Comparison of ENCODE assay signal across 1 cellular context in the genomic region with DNA sequence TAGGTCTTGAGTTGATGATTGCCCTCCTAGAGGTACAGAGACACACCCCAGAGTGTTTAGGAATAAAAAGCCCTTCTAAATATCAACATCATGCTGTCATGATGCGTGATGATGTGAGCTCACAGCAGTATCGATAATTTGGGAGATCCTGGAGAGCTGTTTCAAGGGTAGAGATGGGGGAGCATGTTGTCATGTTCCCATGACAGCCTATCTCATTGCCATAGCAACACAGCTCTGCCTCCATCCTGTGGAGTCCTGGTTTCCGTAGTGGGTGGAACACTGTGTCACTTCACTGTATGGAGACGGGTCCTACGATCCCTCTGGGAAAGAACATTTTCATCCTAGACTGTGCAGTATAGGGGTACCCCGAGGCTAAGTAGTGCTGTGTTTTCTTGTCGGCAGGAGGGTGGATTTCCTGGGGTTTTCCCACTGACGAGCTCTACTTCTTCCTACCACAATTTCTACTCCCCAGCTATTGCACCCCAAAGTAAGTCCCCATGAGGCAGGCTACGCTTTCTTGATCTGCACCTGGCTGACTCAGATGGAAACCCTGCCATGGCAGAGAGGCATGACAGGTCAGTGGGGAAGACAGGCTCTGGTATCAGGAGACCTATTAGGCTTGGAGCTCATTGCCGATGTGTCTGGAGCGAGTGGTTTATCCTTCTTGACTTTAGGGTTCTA.
TF ChIP-seq lines count a peak whose summit lies in the region.

No MANE protein-coding gene starts in this region.

TF ChIP-seq in K562, 482 proteins besides CTCF, POLR2A, EP300 and RAD21:
- TF ChIP-seq ZNF282 (CRISPR knock-in tag; IDR thresholded peaks at IDR 0.05) (no peak), FOXK1 (CRISPR knock-in tag; IDR thresholded peaks at IDR 0.05; ENCODE audit: borderline replicate concordance) (no peak), E2F3 (CRISPR knock-in tag; IDR thresholded peaks at IDR 0.05) (no peak), STAT5A (IDR thresholded peaks at IDR 0.05; ENCODE audit: borderline replicate concordance, low read length) (no peak), RERE (CRISPR knock-in tag; IDR thresholded peaks at IDR 0.05; ENCODE audit: borderline replicate concordance) (no peak), SNIP1 (IDR thresholded peaks at IDR 0.05; ENCODE audit: low read depth) (no peak), RFX1 (IDR thresholded peaks at IDR 0.05) (peak; percentile 79)
- TF ChIP-seq, protein P1, sequence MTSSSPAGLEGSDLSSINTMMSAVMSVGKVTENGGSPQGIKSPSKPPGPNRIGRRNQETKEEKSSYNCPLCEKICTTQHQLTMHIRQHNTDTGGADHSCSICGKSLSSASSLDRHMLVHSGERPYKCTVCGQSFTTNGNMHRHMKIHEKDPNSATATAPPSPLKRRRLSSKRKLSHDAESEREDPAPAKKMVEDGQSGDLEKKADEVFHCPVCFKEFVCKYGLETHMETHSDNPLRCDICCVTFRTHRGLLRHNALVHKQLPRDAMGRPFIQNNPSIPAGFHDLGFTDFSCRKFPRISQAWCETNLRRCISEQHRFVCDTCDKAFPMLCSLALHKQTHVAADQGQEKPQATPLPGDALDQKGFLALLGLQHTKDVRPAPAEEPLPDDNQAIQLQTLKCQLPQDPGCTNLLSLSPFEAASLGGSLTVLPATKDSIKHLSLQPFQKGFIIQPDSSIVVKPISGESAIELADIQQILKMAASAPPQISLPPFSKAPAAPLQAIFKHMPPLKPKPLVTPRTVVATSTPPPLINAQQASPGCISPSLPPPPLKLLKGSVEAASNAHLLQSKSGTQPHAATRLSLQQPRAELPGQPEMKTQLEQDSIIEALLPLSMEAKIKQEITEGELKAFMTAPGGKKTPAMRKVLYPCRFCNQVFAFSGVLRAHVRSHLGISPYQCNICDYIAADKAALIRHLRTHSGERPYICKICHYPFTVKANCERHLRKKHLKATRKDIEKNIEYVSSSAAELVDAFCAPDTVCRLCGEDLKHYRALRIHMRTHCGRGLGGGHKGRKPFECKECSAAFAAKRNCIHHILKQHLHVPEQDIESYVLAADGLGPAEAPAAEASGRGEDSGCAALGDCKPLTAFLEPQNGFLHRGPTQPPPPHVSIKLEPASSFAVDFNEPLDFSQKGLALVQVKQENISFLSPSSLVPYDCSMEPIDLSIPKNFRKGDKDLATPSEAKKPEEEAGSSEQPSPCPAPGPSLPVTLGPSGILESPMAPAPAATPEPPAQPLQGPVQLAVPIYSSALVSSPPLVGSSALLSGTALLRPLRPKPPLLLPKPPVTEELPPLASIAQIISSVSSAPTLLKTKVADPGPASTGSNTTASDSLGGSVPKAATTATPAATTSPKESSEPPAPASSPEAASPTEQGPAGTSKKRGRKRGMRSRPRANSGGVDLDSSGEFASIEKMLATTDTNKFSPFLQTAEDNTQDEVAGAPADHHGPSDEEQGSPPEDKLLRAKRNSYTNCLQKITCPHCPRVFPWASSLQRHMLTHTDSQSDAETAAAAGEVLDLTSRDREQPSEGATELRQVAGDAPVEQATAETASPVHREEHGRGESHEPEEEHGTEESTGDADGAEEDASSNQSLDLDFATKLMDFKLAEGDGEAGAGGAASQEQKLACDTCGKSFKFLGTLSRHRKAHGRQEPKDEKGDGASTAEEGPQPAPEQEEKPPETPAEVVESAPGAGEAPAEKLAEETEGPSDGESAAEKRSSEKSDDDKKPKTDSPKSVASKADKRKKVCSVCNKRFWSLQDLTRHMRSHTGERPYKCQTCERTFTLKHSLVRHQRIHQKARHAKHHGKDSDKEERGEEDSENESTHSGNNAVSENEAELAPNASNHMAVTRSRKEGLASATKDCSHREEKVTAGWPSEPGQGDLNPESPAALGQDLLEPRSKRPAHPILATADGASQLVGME (CRISPR knock-in tag; IDR thresholded peaks at IDR 0.05), result 0 out of 2 replicates have a peak, but pooled peaks have one; percentile 23
- TF ChIP-seq, protein P2, sequence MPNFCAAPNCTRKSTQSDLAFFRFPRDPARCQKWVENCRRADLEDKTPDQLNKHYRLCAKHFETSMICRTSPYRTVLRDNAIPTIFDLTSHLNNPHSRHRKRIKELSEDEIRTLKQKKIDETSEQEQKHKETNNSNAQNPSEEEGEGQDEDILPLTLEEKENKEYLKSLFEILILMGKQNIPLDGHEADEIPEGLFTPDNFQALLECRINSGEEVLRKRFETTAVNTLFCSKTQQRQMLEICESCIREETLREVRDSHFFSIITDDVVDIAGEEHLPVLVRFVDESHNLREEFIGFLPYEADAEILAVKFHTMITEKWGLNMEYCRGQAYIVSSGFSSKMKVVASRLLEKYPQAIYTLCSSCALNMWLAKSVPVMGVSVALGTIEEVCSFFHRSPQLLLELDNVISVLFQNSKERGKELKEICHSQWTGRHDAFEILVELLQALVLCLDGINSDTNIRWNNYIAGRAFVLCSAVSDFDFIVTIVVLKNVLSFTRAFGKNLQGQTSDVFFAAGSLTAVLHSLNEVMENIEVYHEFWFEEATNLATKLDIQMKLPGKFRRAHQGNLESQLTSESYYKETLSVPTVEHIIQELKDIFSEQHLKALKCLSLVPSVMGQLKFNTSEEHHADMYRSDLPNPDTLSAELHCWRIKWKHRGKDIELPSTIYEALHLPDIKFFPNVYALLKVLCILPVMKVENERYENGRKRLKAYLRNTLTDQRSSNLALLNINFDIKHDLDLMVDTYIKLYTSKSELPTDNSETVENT (CRISPR knock-in tag; IDR thresholded peaks at IDR 0.05), result no peak
